Comparison of ENCODE assay signal across 16 cellular contexts in the genomic region with DNA sequence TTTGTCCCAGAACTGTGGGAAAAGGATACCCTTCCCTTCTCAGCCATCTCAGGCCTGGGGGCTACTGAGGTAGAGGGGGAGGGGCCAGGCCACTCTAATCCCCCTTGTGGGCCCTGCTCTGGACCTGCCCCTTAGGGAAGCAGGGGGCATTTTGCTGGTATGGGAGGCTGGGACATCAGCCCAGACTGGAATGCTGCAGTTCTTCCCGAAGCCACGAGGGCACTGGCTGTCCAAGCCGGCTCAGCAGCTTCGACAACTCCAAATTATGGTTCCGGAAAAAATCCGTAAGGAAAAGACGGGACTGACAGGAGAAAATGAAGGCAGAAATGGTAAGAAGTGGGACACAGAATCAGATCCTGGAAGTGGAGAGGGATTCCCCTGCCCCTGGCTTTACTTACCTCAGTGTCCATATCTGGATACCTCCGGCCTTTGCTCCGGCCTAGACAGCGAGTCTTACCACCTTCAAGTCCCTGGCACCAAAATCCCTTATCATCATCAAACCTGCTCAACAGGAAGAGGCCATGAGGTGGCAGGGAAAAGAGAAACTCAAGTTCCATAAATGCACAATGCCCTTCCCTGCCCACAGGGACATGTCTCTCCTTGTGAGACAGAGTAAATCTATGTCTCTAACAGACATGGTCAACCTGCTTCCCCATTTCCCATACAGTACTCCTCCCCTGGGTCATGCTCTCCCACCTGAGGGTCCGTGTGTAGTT. TPM values are rescaled to one million over a fixed set of nuclear protein-coding genes. Genes with fewer than 3 reads are reported as not detected.
DNase-seq lines count a peak whose midpoint lies in the region; ATAC-seq and TF ChIP-seq lines count a peak whose summit lies in the region.
"Had no signal": no experiment of that assay in that cellular context is flagged by ENCODE, and none has a peak within 500 bp of the region (broad histone marks: within the 10 kb centered on the region; RNA-seq: fewer than 3 reads in every experiment).

No MANE protein-coding gene starts in this region.

- no peak overlapping the region for H3K4me3 Mint-ChIP-seq in chondrocyte (ENCODE audit: unreplicated experiment)
- H3K4me3 Mint-ChIP-seq: immature natural killer cell; stimulated activated naive CD8-positive, alpha-beta T cell treated with anti-CD3 and anti-CD28 coated beads, Interleukin-15, Interleukin-2, amounts not matched to agents 100 ng/mL and 50 ng/mL, for 24 hours had no signal

- H3K27ac Mint-ChIP-seq in chondrocyte (ENCODE audit: unreplicated experiment) = peak overlapping the region; percentile 74
- H3K27ac Mint-ChIP-seq: stimulated activated naive CD8-positive, alpha-beta T cell treated with anti-CD3 and anti-CD28 coated beads, Interleukin-15, Interleukin-2, amounts not matched to agents 100 ng/mL and 50 ng/mL, for 24 hours had no signal

- H3K27me3 ChIP-seq in Panc1 (ENCODE audit: control insufficient read depth, insufficient read depth, low read length) (no peaks in the 10 kb centered on the region), osteoblast (ENCODE audit: insufficient read depth, low read length) (no peaks in the 10 kb centered on the region)

- H4K20me1 ChIP-seq in osteoblast (ENCODE audit: insufficient read depth, low read length) = peaks cover 24% of the 10 kb centered on the region

- H3K4me3 ChIP-seq in Panc1 (ENCODE audit: low read depth in 2 of 2, low read length in 2 of 2) (no peak overlapping the region), osteoblast (ENCODE audit: insufficient read depth, low read length) (no peak overlapping the region)

- H3K4me1 Mint-ChIP-seq in chondrocyte (ENCODE audit: low read depth) = peaks cover 14% of the 10 kb centered on the region

- no peak overlapping the region for H2AFZ ChIP-seq in osteoblast (ENCODE audit: low read length)

- H3K36me3 ChIP-seq in Panc1 (ENCODE audit: control insufficient read depth, insufficient read depth, low read length) = peaks cover 11% of the 10 kb centered on the region
- peaks cover 80% of the 10 kb centered on the region for H3K36me3 ChIP-seq in osteoblast (ENCODE audit: insufficient read depth, low read length)

- H3K36me3 Mint-ChIP-seq in chondrocyte (ENCODE audit: low read depth) = peaks cover 38% of the 10 kb centered on the region

- CTCF ChIA-PET in Panc1 (lab: Charles Lee) = no interaction called here

- POLR2A ChIA-PET in Panc1 (lab: Charles Lee) = no interaction called here

- TSS peak; percentile 14 for BruUV-seq in Panc1 (replicated peaks; lab: Mats Ljungman, UMichigan)

- H3K9me3 ChIP-seq in Panc1 (ENCODE audit: control insufficient read depth, insufficient read depth, low read depth, low read length) = no peaks in the 10 kb centered on the region
- no peaks in the 10 kb centered on the region for H3K9me3 ChIP-seq in osteoblast (ENCODE audit: low read depth, low read length)

- peaks cover 12% of the 10 kb centered on the region for H3K79me2 ChIP-seq in osteoblast (ENCODE audit: insufficient read depth, low read length)

- no peaks in the 10 kb centered on the region for H3K4me1 ChIP-seq in Panc1 (ENCODE audit: control insufficient read depth, insufficient read depth, low read length)
- H3K4me1 ChIP-seq in osteoblast (ENCODE audit: insufficient read depth, low read length) = no peaks in the 10 kb centered on the region

- H3K4me2 ChIP-seq in osteoblast (ENCODE audit: insufficient read depth, low read length) = no peak overlapping the region

- ATAC-seq in Panc1 = no peak
- ATAC-seq in GM18498 (IDR thresholded peaks at IDR 0.05; ENCODE audit: unreplicated experiment) = no peak
- ATAC-seq: right cardiac atrium, Right ventricle myocardium inferior had no signal

- TF ChIP-seq CTCF in C4-2B (conservative IDR thresholded peaks at IDR 0.05) (no peak; the same call in 1 of the 2 replicates), Panc1 (IDR thresholded peaks at IDR 0.05) (no peak), chondrocyte (IDR thresholded peaks at IDR 0.05) (peak; percentile 9), osteoblast (IDR thresholded peaks at IDR 0.05; ENCODE audit: extremely low read depth, low read depth, low read length) (peak; percentile 27)

- H3K27ac ChIP-seq in C4-2B (peak overlapping the region; percentile 63), Panc1 (ENCODE audit: low read length) (peak overlapping the region; percentile 24; the same call in 1 of the 2 replicates), osteoblast (ENCODE audit: low read depth, low read length) (no peak overlapping the region)

- no peaks in the 10 kb centered on the region for H3K27me3 Mint-ChIP-seq in chondrocyte (ENCODE audit: low read depth)
- H3K27me3 Mint-ChIP-seq: stimulated activated naive CD8-positive, alpha-beta T cell treated with anti-CD3 and anti-CD28 coated beads, Interleukin-15, Interleukin-2, amounts not matched to agents 100 ng/mL and 50 ng/mL, for 24 hours had no signal

- H3K9me3 Mint-ChIP-seq in chondrocyte (ENCODE audit: low read depth) = no peaks in the 10 kb centered on the region
- H3K9me3 Mint-ChIP-seq: immature natural killer cell; stimulated activated naive CD8-positive, alpha-beta T cell treated with anti-CD3 and anti-CD28 coated beads, Interleukin-15, Interleukin-2, amounts not matched to agents 100 ng/mL and 50 ng/mL, for 24 hours had no signal

- intact Hi-C loops in Panc1 (cut with micrococcal nuclease; ENCODE audit: unreplicated experiment) = no loop called here

- DNase-seq in Panc1 (ENCODE audit: low read depth, low spot score) = no peak
- peak; percentile 24 for DNase-seq in chondrocyte (ENCODE audit: low spot score)
- DNase-seq in osteoblast (ENCODE audit: insufficient read length, low spot score, missing footprints) = peak; percentile 89
- no peak for DNase-seq in stimulated activated CD4-positive, alpha-beta T cell treated with anti-CD3 and anti-CD28 coated beads, Interleukin-2, amount 100 ng/mL, for 48 hours
- DNase-seq in T1000 (lab: John Stamatoyannopoulos, UW) = no peak
- DNase-seq: CD4-positive, CD25-positive, alpha-beta regulatory T cell; dermis blood vessel endothelial cell; foreskin melanocyte; immature natural killer cell; Kasumi-1; NCI-H1930; right cardiac atrium had no signal

- in situ Hi-C loops in Panc1 (cut with HindIII; ENCODE audit: low pct_unique_long_range_greater_than_20kb, low sequenced_read_pairs) = no loop called here

RNA-seq across cellular contexts. Expression of a gene that starts 9.0 kb away (rescaled TPM):
- total RNA-seq in Panc1 (2021; ENCODE audit: unreplicated experiment) = 49.0 TPM
- polyA plus RNA-seq in Panc1 (2012; ENCODE audit: insufficient read length) = 49.6 TPM
- 24.4 to 29.0 TPM (median 27.3 TPM) in 3 replicates for total RNA-seq in chondrocyte
- total RNA-seq in osteoblast = 30.4 and 35.8 TPM in 2 replicates

RNA-seq across cellular contexts. Expression of a gene that starts 17.0 kb away (rescaled TPM):
- total RNA-seq in Panc1 (2021; ENCODE audit: unreplicated experiment) (109 TPM), chondrocyte (102 to 124 TPM (median 117 TPM) in 3 replicates), osteoblast (63.1 and 76.7 TPM in 2 replicates)
- polyA plus RNA-seq in Panc1 (2012; ENCODE audit: insufficient read length) = 126 TPM

RNA-seq across cellular contexts. Expression of a gene that starts 20.6 kb away (rescaled TPM):
- 41.2 TPM for total RNA-seq in Panc1 (2021; ENCODE audit: unreplicated experiment)
- polyA plus RNA-seq in Panc1 (2012; ENCODE audit: insufficient read length) = 71.5 TPM
- total RNA-seq in chondrocyte = 14.8 to 27.5 TPM (median 17.4 TPM) in 3 replicates
- 11.2 and 12.7 TPM in 2 replicates for total RNA-seq in osteoblast

RNA-seq across cellular contexts. Expression of a gene that starts 58.3 kb away (rescaled TPM):
- total RNA-seq in Panc1 (2021; ENCODE audit: unreplicated experiment) = 113 TPM
- 95.8 TPM for polyA plus RNA-seq in Panc1 (2012; ENCODE audit: insufficient read length)
- total RNA-seq in chondrocyte = 54.0 to 69.1 TPM (median 55.6 TPM) in 3 replicates
- total RNA-seq in osteoblast = 28.3 and 28.6 TPM in 2 replicates

Comparison
In these comparisons a context has a peak if more than half of its experiments do, and no peak if none do; other contexts are left out.
1. CTCF ChIP-seq: peak in chondrocyte (single experiment) and osteoblast (single experiment); none in C4-2B (single experiment) and Panc1 (single experiment).
2. DNase-seq: peak in chondrocyte (single experiment) and osteoblast (single experiment); none in Panc1 (single experiment), stimulated activated CD4-positive, alpha-beta T cell treated with anti-CD3 and anti-CD28 coated beads, Interleukin-2, amount 100 ng/mL, for 48 hours (0 of 2) and T1000 (single experiment).